ENCODE assay signal across 23 cellular contexts in genomic region chr6:169665289-169665688, GRCh38. TPM values are rescaled to one million over a fixed set of nuclear protein-coding genes. Genes with fewer than 3 reads are reported as not detected.
A peak's percentile ranks its signal among the peaks of the same experiment; 100 is the strongest.
DNase-seq lines count a peak whose midpoint lies in the region; ATAC-seq and TF ChIP-seq lines count a peak whose summit lies in the region.
"Had no signal": no experiment of that assay in that cellular context is flagged by ENCODE, and none has a peak within 500 bp of the region (broad histone marks: within the 10 kb centered on the region; RNA-seq: fewer than 3 reads in every experiment).

No MANE protein-coding gene starts in this region.

- peak; percentile 46 for DNase-seq in DMS153 (lab: John Stamatoyannopoulos, UW)
- DNase-seq in DMS153 treated with DMSO at 0.1 percent for 48 hours (lab: John Stamatoyannopoulos, UW; ENCODE audit: unreplicated experiment) = no peak
- peak; percentile 95 for DNase-seq in NCI-H1105 (lab: John Stamatoyannopoulos, UW)
- DNase-seq in NCI-H345 (lab: John Stamatoyannopoulos, UW) = peak; percentile 87
- peak; percentile 50 to 68 for DNase-seq in foreskin keratinocyte
- DNase-seq: activated CD4-positive, alpha-beta T cell treated with anti-CD3 and anti-CD28 coated beads, Interleukin-2, amount 50 U/mL, for 48 hours; activated CD4-positive, CD25-positive, alpha-beta regulatory T cell; activated effector memory CD4-positive, alpha-beta T cell treated with Interleukin-2 at 50 U/mL for 16 hours; activated naive CD8-positive, alpha-beta T cell treated with anti-CD3 and anti-CD28 coated beads for 36 hours; CD4-positive, CD25-positive, alpha-beta regulatory T cell; GF-D8; left cardiac atrium; MG63; OCI-M1; SHP77 treated with DMSO at 0.1 percent for 48 hours; stimulated activated naive CD8-positive, alpha-beta T cell treated with anti-CD3 and anti-CD28 coated beads, Interleukin-15, amount 100 ng/mL, for 72 hours; SW 1271 had no signal

- H3K4me1 ChIP-seq in foreskin keratinocyte = no peaks in the 10 kb centered on the region

- no peak overlapping the region for H3K27ac ChIP-seq in foreskin keratinocyte
- H3K27ac ChIP-seq: 22Rv1, tibial nerve had no signal

- no peak for TF ChIP-seq CTCF in foreskin keratinocyte (conservative IDR thresholded peaks at IDR 0.05)

- peak; percentile 64 for ATAC-seq in foreskin keratinocyte
- no peak for ATAC-seq in HG03521 (IDR thresholded peaks at IDR 0.05; ENCODE audit: unreplicated experiment)
- no peak for ATAC-seq in HG02870 (IDR thresholded peaks at IDR 0.05; ENCODE audit: unreplicated experiment)
- no peak for ATAC-seq in HG02623 (IDR thresholded peaks at IDR 0.05; ENCODE audit: unreplicated experiment)
- ATAC-seq: K562, left cardiac atrium had no signal

- no peaks in the 10 kb centered on the region for H3K27me3 ChIP-seq in foreskin keratinocyte
- H3K27me3 ChIP-seq: MG63, tibial nerve had no signal

RNA-seq across cellular contexts. Expression of gene WDR27, which starts 36.5 kb away (rescaled TPM):
- 17.0 and 18.4 TPM in 2 replicates for total RNA-seq in foreskin keratinocyte
- 8.9 and 9.9 TPM in 2 replicates for polyA plus RNA-seq in foreskin keratinocyte

RNA-seq across cellular contexts. Expression of gene C6orf120, which starts 36.6 kb away (rescaled TPM):
- total RNA-seq in foreskin keratinocyte = 17.0 and 17.9 TPM in 2 replicates
- polyA plus RNA-seq in foreskin keratinocyte = 7.0 and 8.2 TPM in 2 replicates

RNA-seq across cellular contexts. Expression of gene PHF10, which starts 59.0 kb away (rescaled TPM):
- 19.9 and 21.6 TPM in 2 replicates for total RNA-seq in foreskin keratinocyte
- polyA plus RNA-seq in foreskin keratinocyte = 19.8 and 21.9 TPM in 2 replicates
